ENCODE assay signal across 13 cellular contexts in genomic region chr19:33879818-33880575, GRCh38.
A peak's percentile ranks its signal among the peaks of the same experiment; 100 is the strongest.
DNase-seq lines count a peak whose midpoint lies in the region; ATAC-seq and TF ChIP-seq lines count a peak whose summit lies in the region.
"Had no signal": no experiment of that assay in that cellular context is flagged by ENCODE, and none has a peak within 500 bp of the region (broad histone marks: within the 10 kb centered on the region; RNA-seq: fewer than 3 reads in every experiment).

No MANE protein-coding gene starts in this region.

- no peaks in the 10 kb centered on the region for H4K20me1 ChIP-seq in OCI-LY3 (ENCODE audit: insufficient read depth, low read length)

- no peak overlapping the region; the same call in 1 of the 2 replicates for H3K4me3 ChIP-seq in OCI-LY3 (ENCODE audit: low read length)
- no peak overlapping the region for H3K4me3 ChIP-seq in endodermal cell (ENCODE audit: low read length)
- H3K4me3 ChIP-seq in lung: no peak overlapping the region
- H3K4me3 ChIP-seq in subcutaneous abdominal adipose tissue (ENCODE audit: low read depth in 1 of 5, low read length in 5 of 5): no peak overlapping the region

- H3K9me3 Mint-ChIP-seq in endodermal cell: no peaks in the 10 kb centered on the region
- H3K9me3 Mint-ChIP-seq: CD8-positive, alpha-beta T cell; memory B cell had no signal

- H3K27ac ChIP-seq in OCI-LY3 (ENCODE audit: low read length): no peak overlapping the region
- H3K27ac ChIP-seq in endodermal cell (ENCODE audit: low read depth, low read length): peak overlapping the region; percentile 70
- H3K27ac ChIP-seq in lung (ENCODE audit: low read depth in 1 of 2, low read length in 1 of 2): peak overlapping the region; percentile 4 to 13
- H3K27ac ChIP-seq in subcutaneous abdominal adipose tissue (ENCODE audit: low read depth, low read length): peak overlapping the region; percentile 44

- H3K9ac ChIP-seq in OCI-LY3 (ENCODE audit: low read length) (no peak overlapping the region), endodermal cell (ENCODE audit: extremely low read depth, low read length, poor library complexity, severe bottlenecking) (no peak overlapping the region), subcutaneous abdominal adipose tissue (ENCODE audit: low read length in 5 of 5) (peak overlapping the region in 1 of 5 donors; percentile 21)

- ATAC-seq in lung (ENCODE audit: insufficient read depth, low FRiP score): no peak
- no peak for ATAC-seq in HG02798 (IDR thresholded peaks at IDR 0.05; ENCODE audit: poor library complexity, unreplicated experiment)
- ATAC-seq in HG03280 (IDR thresholded peaks at IDR 0.05; ENCODE audit: unreplicated experiment): no peak
- ATAC-seq: CD8-positive, alpha-beta T cell had no signal

- H3K36me3 ChIP-seq in OCI-LY3 (replicated peaks; ENCODE audit: low read depth, low read length): no peaks in the 10 kb centered on the region
- no peaks in the 10 kb centered on the region for H3K36me3 ChIP-seq in endodermal cell (ENCODE audit: control insufficient read depth, insufficient read depth, low read length)
- no peaks in the 10 kb centered on the region for H3K36me3 ChIP-seq in lung (ENCODE audit: control insufficient read depth in 2 of 2, insufficient read depth in 2 of 2, low read length in 2 of 2)
- no peaks in the 10 kb centered on the region for H3K36me3 ChIP-seq in subcutaneous abdominal adipose tissue (ENCODE audit: control insufficient read depth in 5 of 5, insufficient read depth in 5 of 5, low read length in 5 of 5)

- H3K79me2 ChIP-seq in OCI-LY3 (ENCODE audit: low read length): no peaks in the 10 kb centered on the region

- no peak overlapping the region for H3K27ac Mint-ChIP-seq in endodermal cell
- H3K27ac Mint-ChIP-seq: CD8-positive, alpha-beta T cell; memory B cell had no signal

- H3K4me2 ChIP-seq in OCI-LY3 (ENCODE audit: low read length): peak overlapping the region; percentile 32

- H3K27me3 ChIP-seq in OCI-LY3 (ENCODE audit: low read depth, low read length) (no peaks in the 10 kb centered on the region; the same call in 1 of the 2 replicates), endodermal cell (ENCODE audit: control insufficient read depth, insufficient read depth, low read length, poor library complexity, severe bottlenecking) (no peaks in the 10 kb centered on the region), lung (ENCODE audit: control insufficient read depth, insufficient read depth) (no peaks in the 10 kb centered on the region), subcutaneous abdominal adipose tissue (ENCODE audit: control insufficient read depth in 5 of 5, insufficient read depth in 4 of 5, low read length in 5 of 5) (peaks cover 0 to 7% (median 6%) of the 10 kb centered on the region in 5 donors)

- H3K9me3 ChIP-seq in OCI-LY3 (ENCODE audit: insufficient read depth, low read length) (no peaks in the 10 kb centered on the region), endodermal cell (ENCODE audit: control insufficient read depth, low read length) (no peaks in the 10 kb centered on the region), lung (ENCODE audit: control insufficient read depth in 2 of 2, insufficient read depth in 1 of 2, low read length in 1 of 2) (no peaks in the 10 kb centered on the region), subcutaneous abdominal adipose tissue (ENCODE audit: control insufficient read depth in 5 of 5, low read length in 5 of 5) (peaks cover 0 to 3% (median 0%) of the 10 kb centered on the region in 5 donors)

- H3K27me3 Mint-ChIP-seq in endodermal cell (ENCODE audit: insufficient read depth): no peaks in the 10 kb centered on the region

- peak; percentile 63 for DNase-seq in endodermal cell
- no peak for DNase-seq in lung (ENCODE audit: low spot score)
- no peak for DNase-seq in SW 1271 (lab: John Stamatoyannopoulos, UW)
- DNase-seq: activated CD4-positive, alpha-beta T cell treated with anti-CD3 and anti-CD28 coated beads for 4 hours; CD8-positive, alpha-beta T cell; head of caudate nucleus; KG1; NCI-H2029 had no signal

- whole genome bisulfite sequencing in endodermal cell (ENCODE audit: insufficient coverage in 1 of 2, insufficient read length in 1 of 2), 2 experiments: 80 to 81% methylated on average over 6 to 15 of the region's 15 CpGs
- 46 to 70% methylated on average over 15 of the region's 15 CpGs for WGBS in lung, 2 donors

- peaks cover 14% of the 10 kb centered on the region for H3K4me1 ChIP-seq in OCI-LY3 (ENCODE audit: low read length)
- H3K4me1 ChIP-seq in endodermal cell (ENCODE audit: control insufficient read depth, insufficient read depth, low read length): peaks cover 4% of the 10 kb centered on the region
- peaks cover 0 to 3% of the 10 kb centered on the region in 2 donors for H3K4me1 ChIP-seq in lung (ENCODE audit: control insufficient read depth in 2 of 2, insufficient read depth in 2 of 2, low read length in 2 of 2)
- H3K4me1 ChIP-seq in subcutaneous abdominal adipose tissue (ENCODE audit: control insufficient read depth in 5 of 5, insufficient read depth in 5 of 5, low read length in 5 of 5): peaks cover 0 to 25% (median 4%) of the 10 kb centered on the region in 5 donors

- H3K4me1 Mint-ChIP-seq in endodermal cell: peaks cover 23% of the 10 kb centered on the region

- TF ChIP-seq CTCF in OCI-LY3 (IDR thresholded peaks at IDR 0.05; ENCODE audit: low read depth, low read length) (no peak), endodermal cell (conservative IDR thresholded peaks at IDR 0.05) (no peak), lung (IDR thresholded peaks at IDR 0.05; ENCODE audit: control extremely low read depth, extremely low read depth) (no peak)

- no peak overlapping the region for H3K4me3 Mint-ChIP-seq in endodermal cell
- H3K4me3 Mint-ChIP-seq: CD8-positive, alpha-beta T cell; memory B cell had no signal

- H2AFZ ChIP-seq in OCI-LY3 (ENCODE audit: low read depth, low read length): peak overlapping the region; percentile 70

- H3K36me3 Mint-ChIP-seq in endodermal cell (ENCODE audit: low read depth): no peaks in the 10 kb centered on the region
- H3K36me3 Mint-ChIP-seq: CD8-positive, alpha-beta T cell; memory B cell had no signal
